In the genomic region with DNA sequence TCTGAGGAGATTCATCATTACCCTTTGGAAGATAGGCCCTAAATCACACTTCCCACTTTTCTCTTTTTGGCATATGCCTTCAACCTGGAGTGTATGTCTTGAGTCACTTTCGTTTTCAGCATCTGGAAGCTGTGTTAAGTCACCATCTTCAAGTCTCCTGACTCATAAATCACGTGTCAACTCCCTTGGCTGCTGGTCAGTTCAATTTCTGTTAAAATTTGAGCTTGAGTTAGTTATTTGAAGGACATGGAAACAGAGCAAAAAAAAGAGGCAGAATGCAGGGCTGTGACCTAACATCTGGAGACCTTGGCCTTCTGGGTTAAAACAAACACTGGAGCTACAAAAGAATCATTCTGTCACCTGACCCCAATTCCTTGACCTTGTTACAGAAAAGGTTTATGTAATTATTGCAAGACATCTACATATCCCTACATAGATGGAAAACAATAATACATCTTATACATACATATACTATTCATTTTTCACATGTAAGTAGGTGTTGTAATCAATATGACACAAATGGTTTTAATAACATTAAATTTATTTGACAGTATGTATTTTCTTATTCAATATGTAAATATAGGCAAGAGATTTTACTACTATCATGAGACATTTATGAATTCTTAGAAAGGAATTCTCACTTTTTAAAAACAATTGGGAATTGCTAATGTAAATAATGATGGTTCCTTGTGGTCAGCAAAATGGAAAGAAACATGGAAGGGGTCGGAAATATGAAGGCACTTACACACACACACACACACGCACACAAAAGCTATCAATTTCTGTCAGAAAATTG, we compare ENCODE assay signal across 1 cellular context.
TF ChIP-seq lines count a peak whose summit lies in the region.

No MANE protein-coding gene starts in this region.

TF ChIP-seq in HepG2, 621 proteins besides CTCF, POLR2A, EP300 and RAD21 (continued from another document and continues in another):
- TF ChIP-seq, protein P1, sequence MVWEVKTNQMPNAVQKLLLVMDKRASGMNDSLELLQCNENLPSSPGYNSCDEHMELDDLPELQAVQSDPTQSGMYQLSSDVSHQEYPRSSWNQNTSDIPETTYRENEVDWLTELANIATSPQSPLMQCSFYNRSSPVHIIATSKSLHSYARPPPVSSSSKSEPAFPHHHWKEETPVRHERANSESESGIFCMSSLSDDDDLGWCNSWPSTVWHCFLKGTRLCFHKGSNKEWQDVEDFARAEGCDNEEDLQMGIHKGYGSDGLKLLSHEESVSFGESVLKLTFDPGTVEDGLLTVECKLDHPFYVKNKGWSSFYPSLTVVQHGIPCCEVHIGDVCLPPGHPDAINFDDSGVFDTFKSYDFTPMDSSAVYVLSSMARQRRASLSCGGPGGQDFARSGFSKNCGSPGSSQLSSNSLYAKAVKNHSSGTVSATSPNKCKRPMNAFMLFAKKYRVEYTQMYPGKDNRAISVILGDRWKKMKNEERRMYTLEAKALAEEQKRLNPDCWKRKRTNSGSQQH (CRISPR knock-in tag; IDR thresholded peaks at IDR 0.05; ENCODE audit: low read depth), result peak; percentile 41; the same call in 1 of the 2 replicates
- TF ChIP-seq ZNF614 (CRISPR knock-in tag; IDR thresholded peaks at IDR 0.05; ENCODE audit: borderline replicate concordance) (0 out of 2 replicates have a peak, but pooled peaks have one; percentile 17), ZFP1 (CRISPR knock-in tag; IDR thresholded peaks at IDR 0.05) (peak; percentile 20; the same call in 1 of the 2 replicates), TARDBP (CRISPR knock-in tag; IDR thresholded peaks at IDR 0.05) (0 out of 2 replicates have a peak, but pooled peaks have one; percentile 12), KDM4B (CRISPR knock-in tag; IDR thresholded peaks at IDR 0.05) (peak; percentile 70), HNF4A (CRISPR knock-in tag; IDR thresholded peaks at IDR 0.05) (peak; percentile 87), FOXA3 (CRISPR knock-in tag; IDR thresholded peaks at IDR 0.05) (peak; percentile 93), HIVEP1 (CRISPR knock-in tag; IDR thresholded peaks at IDR 0.05) (no peak), NONO (IDR thresholded peaks at IDR 0.05) (no peak), NONO (CRISPR knock-in tag; conservative IDR thresholded peaks at IDR 0.05) (peak; percentile 46; the same call in 1 of the 2 replicates), MXI1 (IDR thresholded peaks at IDR 0.05; ENCODE audit: borderline replicate concordance, low read depth, low read length) (no peak), TBL1XR1 (IDR thresholded peaks at IDR 0.05; ENCODE audit: borderline replicate concordance, low read length, partially characterized antibody) (peak; percentile 68), RAD51 (IDR thresholded peaks at IDR 0.05; ENCODE audit: borderline replicate concordance) (no peak), PHF8 (CRISPR knock-in tag; IDR thresholded peaks at IDR 0.05) (no peak), KLF11 (CRISPR knock-in tag; IDR thresholded peaks at IDR 0.05) (peak; percentile 23; the same call in 1 of the 2 replicates), NCOA5 (CRISPR knock-in tag; IDR thresholded peaks at IDR 0.05) (no peak), ZFY (CRISPR knock-in tag; IDR thresholded peaks at IDR 0.05) (peak; percentile 28; the same call in 1 of the 2 replicates), FOXP1 (IDR thresholded peaks at IDR 0.05) (no peak), FOXP1 (CRISPR knock-in tag; IDR thresholded peaks at IDR 0.05) (peak; percentile 86), CCDC6 (CRISPR knock-in tag; IDR thresholded peaks at IDR 0.05) (no peak), ZBTB7B (CRISPR knock-in tag; IDR thresholded peaks at IDR 0.05) (0 out of 2 replicates have a peak, but pooled peaks have one; percentile 14), SOX5 (CRISPR knock-in tag; IDR thresholded peaks at IDR 0.05; ENCODE audit: borderline replicate concordance) (peak; percentile 92), GABPB1 (CRISPR knock-in tag; IDR thresholded peaks at IDR 0.05) (no peak), TP53 (CRISPR knock-in tag; conservative IDR thresholded peaks at IDR 0.05) (no peak), JUNB (CRISPR knock-in tag; IDR thresholded peaks at IDR 0.05; ENCODE audit: borderline replicate concordance) (0 out of 2 replicates have a peak, but pooled peaks have one; percentile 47), MEF2D (CRISPR knock-in tag; IDR thresholded peaks at IDR 0.05) (no peak), ZNF317 (CRISPR knock-in tag; IDR thresholded peaks at IDR 0.05) (peak; percentile 70), RXRA (CRISPR knock-in tag; IDR thresholded peaks at IDR 0.05) (peak; percentile 41; the same call in 1 of the 2 replicates), ZSCAN31 (CRISPR knock-in tag; IDR thresholded peaks at IDR 0.05; ENCODE audit: low read depth) (peak; percentile 30; the same call in 1 of the 2 replicates), MIER3 (CRISPR knock-in tag; IDR thresholded peaks at IDR 0.05; ENCODE audit: borderline replicate concordance) (peak; percentile 52; the same call in 1 of the 2 replicates), SIX1 (CRISPR knock-in tag; IDR thresholded peaks at IDR 0.05; ENCODE audit: borderline replicate concordance) (peak; percentile 82; the same call in 1 of the 2 replicates)
- TF ChIP-seq, protein P2, sequence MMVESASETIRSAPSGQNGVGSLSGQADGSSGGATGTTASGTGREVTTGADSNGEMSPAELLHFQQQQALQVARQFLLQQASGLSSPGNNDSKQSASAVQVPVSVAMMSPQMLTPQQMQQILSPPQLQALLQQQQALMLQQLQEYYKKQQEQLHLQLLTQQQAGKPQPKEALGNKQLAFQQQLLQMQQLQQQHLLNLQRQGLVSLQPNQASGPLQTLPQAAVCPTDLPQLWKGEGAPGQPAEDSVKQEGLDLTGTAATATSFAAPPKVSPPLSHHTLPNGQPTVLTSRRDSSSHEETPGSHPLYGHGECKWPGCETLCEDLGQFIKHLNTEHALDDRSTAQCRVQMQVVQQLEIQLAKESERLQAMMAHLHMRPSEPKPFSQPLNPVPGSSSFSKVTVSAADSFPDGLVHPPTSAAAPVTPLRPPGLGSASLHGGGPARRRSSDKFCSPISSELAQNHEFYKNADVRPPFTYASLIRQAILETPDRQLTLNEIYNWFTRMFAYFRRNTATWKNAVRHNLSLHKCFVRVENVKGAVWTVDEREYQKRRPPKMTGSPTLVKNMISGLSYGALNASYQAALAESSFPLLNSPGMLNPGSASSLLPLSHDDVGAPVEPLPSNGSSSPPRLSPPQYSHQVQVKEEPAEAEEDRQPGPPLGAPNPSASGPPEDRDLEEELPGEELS (CRISPR knock-in tag; IDR thresholded peaks at IDR 0.05), result peak; percentile 89
- TF ChIP-seq, protein P3, sequence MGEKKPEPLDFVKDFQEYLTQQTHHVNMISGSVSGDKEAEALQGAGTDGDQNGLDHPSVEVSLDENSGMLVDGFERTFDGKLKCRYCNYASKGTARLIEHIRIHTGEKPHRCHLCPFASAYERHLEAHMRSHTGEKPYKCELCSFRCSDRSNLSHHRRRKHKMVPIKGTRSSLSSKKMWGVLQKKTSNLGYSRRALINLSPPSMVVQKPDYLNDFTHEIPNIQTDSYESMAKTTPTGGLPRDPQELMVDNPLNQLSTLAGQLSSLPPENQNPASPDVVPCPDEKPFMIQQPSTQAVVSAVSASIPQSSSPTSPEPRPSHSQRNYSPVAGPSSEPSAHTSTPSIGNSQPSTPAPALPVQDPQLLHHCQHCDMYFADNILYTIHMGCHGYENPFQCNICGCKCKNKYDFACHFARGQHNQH (CRISPR knock-in tag; IDR thresholded peaks at IDR 0.05), result peak; percentile 38; the same call in 1 of the 2 replicates
- TF ChIP-seq, protein P4, sequence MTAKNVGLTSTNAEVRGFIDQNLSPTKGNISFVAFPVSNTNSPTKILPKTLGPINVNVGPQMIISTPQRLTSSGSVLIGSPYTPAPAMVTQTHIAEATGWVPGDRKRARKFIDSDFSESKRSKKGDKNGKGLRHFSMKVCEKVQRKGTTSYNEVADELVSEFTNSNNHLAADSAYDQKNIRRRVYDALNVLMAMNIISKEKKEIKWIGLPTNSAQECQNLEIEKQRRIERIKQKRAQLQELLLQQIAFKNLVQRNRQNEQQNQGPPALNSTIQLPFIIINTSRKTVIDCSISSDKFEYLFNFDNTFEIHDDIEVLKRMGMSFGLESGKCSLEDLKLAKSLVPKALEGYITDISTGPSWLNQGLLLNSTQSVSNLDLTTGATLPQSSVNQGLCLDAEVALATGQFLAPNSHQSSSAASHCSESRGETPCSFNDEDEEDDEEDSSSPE (CRISPR knock-in tag; IDR thresholded peaks at IDR 0.05), result peak; percentile 53; the same call in 1 of the 2 replicates
- TF ChIP-seq, protein P5, sequence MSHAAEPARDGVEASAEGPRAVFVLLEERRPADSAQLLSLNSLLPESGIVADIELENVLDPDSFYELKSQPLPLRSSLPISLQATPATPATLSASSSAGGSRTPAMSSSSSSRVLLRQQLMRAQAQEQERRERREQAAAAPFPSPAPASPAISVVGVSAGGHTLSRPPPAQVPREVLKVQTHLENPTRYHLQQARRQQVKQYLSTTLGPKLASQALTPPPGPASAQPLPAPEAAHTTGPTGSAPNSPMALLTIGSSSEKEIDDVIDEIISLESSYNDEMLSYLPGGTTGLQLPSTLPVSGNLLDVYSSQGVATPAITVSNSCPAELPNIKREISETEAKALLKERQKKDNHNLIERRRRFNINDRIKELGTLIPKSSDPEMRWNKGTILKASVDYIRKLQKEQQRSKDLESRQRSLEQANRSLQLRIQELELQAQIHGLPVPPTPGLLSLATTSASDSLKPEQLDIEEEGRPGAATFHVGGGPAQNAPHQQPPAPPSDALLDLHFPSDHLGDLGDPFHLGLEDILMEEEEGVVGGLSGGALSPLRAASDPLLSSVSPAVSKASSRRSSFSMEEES (CRISPR knock-in tag; IDR thresholded peaks at IDR 0.05), result peak; percentile 86
- TF ChIP-seq, protein P6, sequence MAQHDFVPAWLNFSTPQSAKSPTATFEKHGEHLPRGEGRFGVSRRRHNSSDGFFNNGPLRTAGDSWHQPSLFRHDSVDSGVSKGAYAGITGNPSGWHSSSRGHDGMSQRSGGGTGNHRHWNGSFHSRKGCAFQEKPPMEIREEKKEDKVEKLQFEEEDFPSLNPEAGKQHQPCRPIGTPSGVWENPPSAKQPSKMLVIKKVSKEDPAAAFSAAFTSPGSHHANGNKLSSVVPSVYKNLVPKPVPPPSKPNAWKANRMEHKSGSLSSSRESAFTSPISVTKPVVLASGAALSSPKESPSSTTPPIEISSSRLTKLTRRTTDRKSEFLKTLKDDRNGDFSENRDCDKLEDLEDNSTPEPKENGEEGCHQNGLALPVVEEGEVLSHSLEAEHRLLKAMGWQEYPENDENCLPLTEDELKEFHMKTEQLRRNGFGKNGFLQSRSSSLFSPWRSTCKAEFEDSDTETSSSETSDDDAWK (CRISPR knock-in tag; IDR thresholded peaks at IDR 0.05), result no peak
- TF ChIP-seq, protein P7, sequence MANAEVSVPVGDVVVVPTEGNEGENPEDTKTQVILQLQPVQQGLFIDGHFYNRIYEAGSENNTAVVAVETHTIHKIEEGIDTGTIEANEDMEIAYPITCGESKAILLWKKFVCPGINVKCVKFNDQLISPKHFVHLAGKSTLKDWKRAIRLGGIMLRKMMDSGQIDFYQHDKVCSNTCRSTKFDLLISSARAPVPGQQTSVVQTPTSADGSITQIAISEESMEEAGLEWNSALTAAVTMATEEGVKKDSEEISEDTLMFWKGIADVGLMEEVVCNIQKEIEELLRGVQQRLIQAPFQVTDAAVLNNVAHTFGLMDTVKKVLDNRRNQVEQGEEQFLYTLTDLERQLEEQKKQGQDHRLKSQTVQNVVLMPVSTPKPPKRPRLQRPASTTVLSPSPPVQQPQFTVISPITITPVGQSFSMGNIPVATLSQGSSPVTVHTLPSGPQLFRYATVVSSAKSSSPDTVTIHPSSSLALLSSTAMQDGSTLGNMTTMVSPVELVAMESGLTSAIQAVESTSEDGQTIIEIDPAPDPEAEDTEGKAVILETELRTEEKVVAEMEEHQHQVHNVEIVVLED (CRISPR knock-in tag; IDR thresholded peaks at IDR 0.05; ENCODE audit: borderline replicate concordance), result no peak
- TF ChIP-seq, protein P8, sequence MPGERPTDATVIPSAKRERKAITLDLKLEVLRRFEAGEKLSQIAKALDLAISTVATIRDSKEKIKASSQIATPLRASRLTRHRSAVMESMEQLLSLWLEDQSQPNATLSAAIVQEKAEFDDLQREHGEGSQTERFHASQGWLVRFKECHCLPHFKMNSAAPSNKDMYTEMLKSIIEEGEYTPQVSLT (CRISPR knock-in tag; IDR thresholded peaks at IDR 0.05; ENCODE audit: borderline replicate concordance, low read depth), result no peak
- TF ChIP-seq, protein P9, sequence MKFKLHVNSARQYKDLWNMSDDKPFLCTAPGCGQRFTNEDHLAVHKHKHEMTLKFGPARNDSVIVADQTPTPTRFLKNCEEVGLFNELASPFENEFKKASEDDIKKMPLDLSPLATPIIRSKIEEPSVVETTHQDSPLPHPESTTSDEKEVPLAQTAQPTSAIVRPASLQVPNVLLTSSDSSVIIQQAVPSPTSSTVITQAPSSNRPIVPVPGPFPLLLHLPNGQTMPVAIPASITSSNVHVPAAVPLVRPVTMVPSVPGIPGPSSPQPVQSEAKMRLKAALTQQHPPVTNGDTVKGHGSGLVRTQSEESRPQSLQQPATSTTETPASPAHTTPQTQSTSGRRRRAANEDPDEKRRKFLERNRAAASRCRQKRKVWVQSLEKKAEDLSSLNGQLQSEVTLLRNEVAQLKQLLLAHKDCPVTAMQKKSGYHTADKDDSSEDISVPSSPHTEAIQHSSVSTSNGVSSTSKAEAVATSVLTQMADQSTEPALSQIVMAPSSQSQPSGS (CRISPR knock-in tag; IDR thresholded peaks at IDR 0.05), result peak; percentile 59; the same call in 1 of the 2 replicates
- TF ChIP-seq, protein P10, sequence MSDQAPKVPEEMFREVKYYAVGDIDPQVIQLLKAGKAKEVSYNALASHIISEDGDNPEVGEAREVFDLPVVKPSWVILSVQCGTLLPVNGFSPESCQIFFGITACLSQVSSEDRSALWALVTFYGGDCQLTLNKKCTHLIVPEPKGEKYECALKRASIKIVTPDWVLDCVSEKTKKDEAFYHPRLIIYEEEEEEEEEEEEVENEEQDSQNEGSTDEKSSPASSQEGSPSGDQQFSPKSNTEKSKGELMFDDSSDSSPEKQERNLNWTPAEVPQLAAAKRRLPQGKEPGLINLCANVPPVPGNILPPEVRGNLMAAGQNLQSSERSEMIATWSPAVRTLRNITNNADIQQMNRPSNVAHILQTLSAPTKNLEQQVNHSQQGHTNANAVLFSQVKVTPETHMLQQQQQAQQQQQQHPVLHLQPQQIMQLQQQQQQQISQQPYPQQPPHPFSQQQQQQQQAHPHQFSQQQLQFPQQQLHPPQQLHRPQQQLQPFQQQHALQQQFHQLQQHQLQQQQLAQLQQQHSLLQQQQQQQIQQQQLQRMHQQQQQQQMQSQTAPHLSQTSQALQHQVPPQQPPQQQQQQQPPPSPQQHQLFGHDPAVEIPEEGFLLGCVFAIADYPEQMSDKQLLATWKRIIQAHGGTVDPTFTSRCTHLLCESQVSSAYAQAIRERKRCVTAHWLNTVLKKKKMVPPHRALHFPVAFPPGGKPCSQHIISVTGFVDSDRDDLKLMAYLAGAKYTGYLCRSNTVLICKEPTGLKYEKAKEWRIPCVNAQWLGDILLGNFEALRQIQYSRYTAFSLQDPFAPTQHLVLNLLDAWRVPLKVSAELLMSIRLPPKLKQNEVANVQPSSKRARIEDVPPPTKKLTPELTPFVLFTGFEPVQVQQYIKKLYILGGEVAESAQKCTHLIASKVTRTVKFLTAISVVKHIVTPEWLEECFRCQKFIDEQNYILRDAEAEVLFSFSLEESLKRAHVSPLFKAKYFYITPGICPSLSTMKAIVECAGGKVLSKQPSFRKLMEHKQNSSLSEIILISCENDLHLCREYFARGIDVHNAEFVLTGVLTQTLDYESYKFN (CRISPR knock-in tag; conservative IDR thresholded peaks at IDR 0.05), result peak; percentile 86
